11 cellular contexts compared by ENCODE assay signal in the genomic region with DNA sequence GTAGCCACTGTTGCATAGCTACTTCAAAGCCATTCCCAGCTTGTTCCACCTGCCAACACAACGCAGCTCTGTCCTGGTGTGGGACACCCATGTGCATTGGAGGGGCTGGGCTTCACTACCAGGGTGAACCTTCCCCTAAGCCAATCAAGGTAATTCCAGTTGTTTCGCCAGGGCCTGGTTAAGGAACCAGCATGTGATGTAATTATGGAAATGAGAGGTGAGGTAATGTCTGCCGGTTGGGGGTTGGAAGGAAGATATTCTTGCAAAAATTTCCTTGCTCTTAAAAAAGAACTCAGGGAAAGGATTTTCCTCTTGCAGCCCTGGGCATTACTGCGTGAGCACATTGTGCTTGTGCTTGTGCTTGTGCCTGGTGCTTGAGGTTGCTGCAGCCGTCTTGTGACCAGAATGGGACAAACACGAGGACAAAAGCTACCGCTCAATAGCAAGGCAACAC. TPM values are rescaled to one million over a fixed set of nuclear protein-coding genes. Genes with fewer than 3 reads are reported as not detected.
DNase-seq lines count a peak whose midpoint lies in the region; ATAC-seq and TF ChIP-seq lines count a peak whose summit lies in the region.
"Had no signal": no experiment of that assay in that cellular context is flagged by ENCODE, and none has a peak within 500 bp of the region (broad histone marks: within the 10 kb centered on the region; RNA-seq: fewer than 3 reads in every experiment).

No MANE protein-coding gene starts in this region.

- no peak overlapping the region for H3K4me3 Mint-ChIP-seq in nephron
- no peak overlapping the region for H3K4me3 Mint-ChIP-seq in Caco-2 (ENCODE audit: unreplicated experiment)
- H3K4me3 Mint-ChIP-seq: CD4-positive, alpha-beta memory T cell had no signal

- H3K4me1 Mint-ChIP-seq in nephron, result peaks cover 23% of the 10 kb centered on the region
- peaks cover 13% of the 10 kb centered on the region for H3K4me1 Mint-ChIP-seq in Caco-2 (ENCODE audit: low read depth, unreplicated experiment)
- H3K4me1 Mint-ChIP-seq: CD4-positive, alpha-beta memory T cell had no signal

- H3K9me3 Mint-ChIP-seq in nephron (no peaks in the 10 kb centered on the region), Caco-2 (ENCODE audit: unreplicated experiment) (no peaks in the 10 kb centered on the region)
- H3K9me3 Mint-ChIP-seq: CD4-positive, alpha-beta memory T cell had no signal

- H3K9me3 ChIP-seq in body of pancreas (no peaks in the 10 kb centered on the region), Caco-2 (no peaks in the 10 kb centered on the region), Karpas-422 (ENCODE audit: low read length) (no peaks in the 10 kb centered on the region)

- H3K36me3 Mint-ChIP-seq in nephron (ENCODE audit: low read depth) (no peaks in the 10 kb centered on the region), Caco-2 (ENCODE audit: insufficient read depth, unreplicated experiment) (peaks cover 5% of the 10 kb centered on the region)
- H3K36me3 Mint-ChIP-seq: CD4-positive, alpha-beta memory T cell had no signal

- 65 to 66% methylated on average over 7 of the region's 7 CpGs for WGBS in body of pancreas, 2 donors

- H3K36me3 ChIP-seq in body of pancreas (replicated peaks in 1 of 2; ENCODE audit: insufficient read depth in 1 of 2, low read depth in 2 of 2) (no peaks in the 10 kb centered on the region), Caco-2 (ENCODE audit: control insufficient read depth, insufficient read depth, low read length) (no peaks in the 10 kb centered on the region), Karpas-422 (ENCODE audit: insufficient read depth, low read length) (no peaks in the 10 kb centered on the region)

- peak; percentile 34 for ATAC-seq in body of pancreas

- H3K4me2 ChIP-seq in Karpas-422 (ENCODE audit: low read depth, low read length, poor library complexity, severe bottlenecking), result no peak overlapping the region

- no peak overlapping the region for H3K27ac ChIP-seq in body of pancreas
- no peak overlapping the region for H3K27ac ChIP-seq in Karpas-422 (ENCODE audit: low read length)

- no peak overlapping the region; the same call in 1 of the 2 replicates for H2AFZ ChIP-seq in Karpas-422 (ENCODE audit: low read length)

- no peaks in the 10 kb centered on the region for H3K27me3 ChIP-seq in body of pancreas
- H3K27me3 ChIP-seq in Caco-2 (replicated peaks; ENCODE audit: control insufficient read depth, insufficient read depth, low read length), result no peaks in the 10 kb centered on the region
- no peaks in the 10 kb centered on the region for H3K27me3 ChIP-seq in Karpas-422 (ENCODE audit: low read length)

- TF ChIP-seq POLR2A in body of pancreas (IDR thresholded peaks at IDR 0.05), result no peak

- H4K20me1 ChIP-seq in Karpas-422 (ENCODE audit: insufficient read depth, low read depth, low read length), result no peaks in the 10 kb centered on the region

- CTCF ChIA-PET in Caco-2 (lab: Charles Lee), result no interaction called here

- DNase-seq in DMS79 (lab: John Stamatoyannopoulos, UW) (peak; percentile 15), NCI-H146 (lab: John Stamatoyannopoulos, UW) (peak; percentile 72), body of pancreas (peak in 1 of 4 donors; percentile 14), Caco-2 (no peak), Karpas-422 (no peak)
- DNase-seq in stimulated activated CD8-positive, alpha-beta memory T cell treated with anti-CD3 and anti-CD28 coated beads, Interleukin-4, amount 100 ng/mL, for 48 hours, result no peak
- DNase-seq in activated CD4-positive, CD25-positive, alpha-beta regulatory T cell treated with anti-CD3 and anti-CD28 coated beads, Interleukin-2, amount 50 U/mL, for 72 hours, result no peak
- DNase-seq: CD4-positive, alpha-beta memory T cell had no signal

- intact Hi-C loops in body of pancreas (cut with DNase I), result no loop called here
- intact Hi-C loops in Caco-2 (cut with micrococcal nuclease; ENCODE audit: unreplicated experiment), result no loop called here

- POLR2A ChIA-PET in Caco-2 (lab: Charles Lee), result no interaction called here

- H3K4me3 ChIP-seq in body of pancreas (no peak overlapping the region), Caco-2 (ENCODE audit: low read depth, low read length) (no peak overlapping the region), Karpas-422 (ENCODE audit: low read length) (no peak overlapping the region)

- no peaks in the 10 kb centered on the region for H3K9me2 ChIP-seq in Karpas-422 (replicated peaks; ENCODE audit: insufficient read depth, low read length)

- no peak for TF ChIP-seq CTCF in body of pancreas (IDR thresholded peaks at IDR 0.05)
- no peak for TF ChIP-seq CTCF in nephron (IDR thresholded peaks at IDR 0.05; ENCODE audit: unreplicated experiment in 3 of 3)
- no peak for TF ChIP-seq CTCF in Caco-2 (IDR thresholded peaks at IDR 0.05; ENCODE audit: insufficient read depth in 1 of 2, low read depth in 1 of 2, low read length in 1 of 2, severe bottlenecking in 1 of 2, unreplicated experiment in 1 of 2)

- H3K4me1 ChIP-seq in body of pancreas (peaks cover 5% of the 10 kb centered on the region), Caco-2 (peaks cover 15% of the 10 kb centered on the region), Karpas-422 (ENCODE audit: low read length) (peaks cover 7% of the 10 kb centered on the region; the same call in 1 of the 2 replicates)

- peak overlapping the region; percentile 81 to 96 (median 91) for H3K27ac Mint-ChIP-seq in nephron
- no peak overlapping the region for H3K27ac Mint-ChIP-seq in Caco-2 (ENCODE audit: unreplicated experiment)

- H3K9ac ChIP-seq in Karpas-422 (ENCODE audit: low read length), result no peak overlapping the region

- H3K27me3 Mint-ChIP-seq in nephron (ENCODE audit: low read depth) (peaks cover 15% of the 10 kb centered on the region), Caco-2 (ENCODE audit: insufficient read depth, unreplicated experiment) (no peaks in the 10 kb centered on the region)

- no TSS peak for BruUV-seq in Caco-2 (replicated peaks; lab: Mats Ljungman, UMichigan)

- H3K79me2 ChIP-seq in Karpas-422 (ENCODE audit: low read length), result no peaks in the 10 kb centered on the region

RNA-seq across cellular contexts. Expression of a gene that starts 14.9 kb away (rescaled TPM):
- total RNA-seq in body of pancreas (10 to 100 TPM; 32.6 to 39.2 TPM), Caco-2 (2022) (636 and 638 TPM in 2 replicates)
- 90.0 and 132 TPM in 2 replicates for total RNA-seq in Karpas-422 (2014; rRNA removed; shearing (Covaris generic); ENCODE audit: low replicate concordance)

RNA-seq across cellular contexts. Expression of a gene that starts 15.2 kb away (rescaled TPM):
- total RNA-seq in body of pancreas, result 1 to 10 TPM in 1 of 2 donors, not detected in 1; 9.6 TPM
- total RNA-seq in Caco-2 (2022), result 3.2 and 4.9 TPM in 2 replicates
- 0.52 TPM in 1 of 2 replicates, not detected in the other for total RNA-seq in Karpas-422 (2014; rRNA removed; shearing (Covaris generic); ENCODE audit: low replicate concordance)
- total RNA-seq: activated CD8-positive, alpha-beta memory T cell treated with anti-CD3 and anti-CD28 coated beads for 36 hours; T-helper 1 cell treated with Interleukin-12 subunit alpha and Interleukin-12 subunit beta and Interleukin-4 antibody, amounts not matched to agents 30 ng/mL and 1 ng/mL, for 36 hours had no signal

RNA-seq across cellular contexts. Expression of a gene that starts 43.3 kb away (rescaled TPM):
- not detected for total RNA-seq in body of pancreas
- 134 and 135 TPM in 2 replicates for total RNA-seq in Caco-2 (2022)
- 20.2 and 58.2 TPM in 2 replicates for total RNA-seq in Karpas-422 (2014; rRNA removed; shearing (Covaris generic); ENCODE audit: low replicate concordance)

RNA-seq across cellular contexts. Expression of a gene that starts 57.3 kb away (rescaled TPM):
- total RNA-seq in body of pancreas, result not detected
- 2.6 and 3.6 TPM in 2 replicates for total RNA-seq in Caco-2 (2022)
- total RNA-seq in Karpas-422 (2014; rRNA removed; shearing (Covaris generic); ENCODE audit: low replicate concordance), result not detected in 2 replicates
- total RNA-seq: activated CD8-positive, alpha-beta memory T cell treated with anti-CD3 and anti-CD28 coated beads for 36 hours; CD4-positive, alpha-beta memory T cell; T-helper 1 cell treated with Interleukin-12 subunit alpha and Interleukin-12 subunit beta and Interleukin-4 antibody, amounts not matched to agents 30 ng/mL and 1 ng/mL, for 36 hours had no signal

Comparison
In these comparisons a context has a peak if more than half of its experiments do, and no peak if none do; other contexts are left out.
1. DNase-seq: peak in DMS79 (single experiment) and NCI-H146 (single experiment); none in Caco-2 (0 of 2), stimulated activated CD8-positive, alpha-beta memory T cell treated with anti-CD3 and anti-CD28 coated beads, Interleukin-4, amount 100 ng/mL, for 48 hours (single experiment), activated CD4-positive, CD25-positive, alpha-beta regulatory T cell treated with anti-CD3 and anti-CD28 coated beads, Interleukin-2, amount 50 U/mL, for 72 hours (single experiment) and Karpas-422 (single experiment).
2. RNA of a gene that starts 43.3 kb away (total RNA-seq): 134 to 135 TPM in Caco-2 and 20.2 to 58.2 TPM in Karpas-422; not detected in body of pancreas; every median in the first group is over 10 times any median in the second.